In genomic region chr10:86251426-86251825, GRCh38 we compare ENCODE assay signal across 29 cellular contexts.
"Had no signal": no experiment of that assay in that cellular context is flagged by ENCODE, and none has a peak within 500 bp of the region (broad histone marks: within the 10 kb centered on the region; RNA-seq: fewer than 3 reads in every experiment).

No MANE protein-coding gene starts in this region.

- H3K4me3 Mint-ChIP-seq: central memory CD8-positive, alpha-beta T cell; dendritic cell treated with granulocyte-macrophage colony-stimulating factor and Interleukin-4, amounts not matched to agents 40 ng/mL and 50 ng/mL, for 4 days; endodermal cell; memory B cell; mesothelial cell of epicardium; nephron progenitor cell had no signal

- H3K9me3 ChIP-seq: colonic mucosa, gastrocnemius medialis, heart left ventricle, pancreas, thyroid gland had no signal

- H3K27me3 ChIP-seq: colonic mucosa, heart left ventricle, hepatocyte, pancreas, thyroid gland had no signal

- ATAC-seq: esophagus mucosa, gastrocnemius medialis, left lobe of liver, mucosa of descending colon, pancreas, sciatic nerve had no signal

- H3K27ac ChIP-seq: colonic mucosa, epithelial cell of prostate, gastrocnemius medialis, heart left ventricle, hepatocyte, pancreas, stomach had no signal

- H3K27ac Mint-ChIP-seq: dendritic cell treated with granulocyte-macrophage colony-stimulating factor and Interleukin-4, amounts not matched to agents 40 ng/mL and 50 ng/mL, for 4 days; endodermal cell; memory B cell; mesothelial cell of epicardium; naive B cell; nephron progenitor cell had no signal

- H3K36me3 Mint-ChIP-seq: memory B cell, mesothelial cell of epicardium had no signal

- H3K4me1 ChIP-seq: colonic mucosa, gastrocnemius medialis, pancreas, stomach had no signal

- DNase-seq: colonic mucosa; effector CD8-positive, alpha-beta T cell; foreskin fibroblast; gastrocnemius medialis; heart left ventricle; kidney; mucosa of descending colon; naive B cell; nephron progenitor cell; occipital lobe; pancreas; stimulated activated CD4-positive, alpha-beta T cell treated with anti-CD3 and anti-CD28 coated beads, Interleukin-15, amount 100 ng/mL, for 24 hours; stimulated activated CD4-positive, alpha-beta T cell treated with anti-CD3 and anti-CD28 coated beads, Interleukin-4, amount 100 ng/mL, for 1 hour; stimulated activated CD8-positive, alpha-beta memory T cell treated with anti-CD3 and anti-CD28 coated beads, Interleukin-4, amount 100 ng/mL, for 48 hours; stimulated activated naive CD4-positive, alpha-beta T cell; thyroid gland; trophoblast cell had no signal

- H3K9me3 Mint-ChIP-seq: dendritic cell treated with granulocyte-macrophage colony-stimulating factor and Interleukin-4, amounts not matched to agents 40 ng/mL and 50 ng/mL, for 4 days had no signal

- H3K4me3 ChIP-seq: colonic mucosa, gastrocnemius medialis, heart left ventricle, hepatocyte, lung, mucosa of descending colon, pancreas, stomach, thyroid gland had no signal

- H3K36me3 ChIP-seq: colonic mucosa, gastrocnemius medialis, heart left ventricle, pancreas, stomach, thyroid gland had no signal

- H3K4me1 Mint-ChIP-seq: central memory CD8-positive, alpha-beta T cell; memory B cell; mesothelial cell of epicardium; naive B cell had no signal
